In genomic region chrX:23398570-23398969, GRCh38 we compare ENCODE assay signal across 9 cellular contexts.
"Had no signal": no experiment of that assay in that cellular context is flagged by ENCODE, and none has a peak within 500 bp of the region (broad histone marks: within the 10 kb centered on the region; RNA-seq: fewer than 3 reads in every experiment).

No MANE protein-coding gene starts in this region.

- H3K27ac ChIP-seq: GM23248 had no signal

- H3K4me3 ChIP-seq: GM23248, GM23338, HAP-1 had no signal

- H3K9me3 ChIP-seq: HAP-1 had no signal

- ATAC-seq: GM23338, HCT116 had no signal

- DNase-seq: GM23248, GOT3, H7, H9, HCEC 1CT, HFFc6 had no signal

- H3K36me3 ChIP-seq: HAP-1 had no signal

- H3K4me1 ChIP-seq: HAP-1 had no signal
